In the genomic region with DNA sequence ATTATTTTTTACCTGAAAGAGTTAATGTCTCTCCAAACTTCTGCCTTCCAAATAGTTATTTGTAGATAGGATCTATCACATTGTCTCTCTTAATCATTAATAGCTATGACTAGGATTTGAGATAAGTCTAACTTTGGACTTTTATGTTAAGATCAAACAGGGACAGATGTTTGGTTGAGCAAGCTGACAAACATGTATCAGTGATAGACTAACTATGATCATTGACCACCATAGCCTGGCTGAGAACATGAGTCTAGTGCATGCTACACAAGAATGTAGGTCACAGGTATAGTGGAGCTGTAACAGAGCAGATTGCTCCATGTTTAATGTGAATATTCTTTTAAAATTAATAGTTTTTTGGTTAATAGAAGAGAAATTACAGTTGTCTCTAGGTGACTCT, we compare ENCODE assay signal across 3 cellular contexts. TPM values are rescaled to one million over a fixed set of nuclear protein-coding genes. Genes with fewer than 3 reads are reported as not detected.
"Had no signal": no experiment of that assay in that cellular context is flagged by ENCODE, and none has a peak within 500 bp of the region (broad histone marks: within the 10 kb centered on the region; RNA-seq: fewer than 3 reads in every experiment).

No MANE protein-coding gene starts in this region.

RNA-seq across cellular contexts. Expression of gene SYT15B, which starts 52.0 kb away (rescaled TPM):
- total RNA-seq: PC-3, SK-MEL-5 had no signal
- polyA plus RNA-seq: SK-N-SH had no signal
